Comparison of ENCODE assay signal across 8 cellular contexts in genomic region chr2:218387369-218388194, GRCh38. TPM values are rescaled to one million over a fixed set of nuclear protein-coding genes. Genes with fewer than 3 reads are reported as not detected.
A peak's percentile ranks its signal among the peaks of the same experiment; 100 is the strongest.
DNase-seq lines count a peak whose midpoint lies in the region; ATAC-seq and TF ChIP-seq lines count a peak whose summit lies in the region.

No MANE protein-coding gene starts in this region.

- H3K36me3 ChIP-seq in RWPE2 (ENCODE audit: low read depth): no peaks in the 10 kb centered on the region
- H3K36me3 ChIP-seq in esophagus squamous epithelium: no peaks in the 10 kb centered on the region

- peak; percentile 55 for ATAC-seq in activated CD8-positive, alpha-beta memory T cell treated with anti-CD3 and anti-CD28 coated beads, Interleukin-2, amount 10 ng/mL, durations not matched to agents 7 days and 5 days
- ATAC-seq in RWPE2 (ENCODE audit: low read depth) (peak; percentile 57), GM21529 (IDR thresholded peaks at IDR 0.05; ENCODE audit: unreplicated experiment) (no peak), HG02610 (IDR thresholded peaks at IDR 0.05; ENCODE audit: unreplicated experiment) (no peak), HG03565 (IDR thresholded peaks at IDR 0.05; ENCODE audit: unreplicated experiment) (no peak)
- peak; percentile 58 to 61 for ATAC-seq in natural killer cell treated with Interleukin-12 subunit alpha and Interleukin-12 subunit beta and Interleukin-15 and Interleukin-18, amount 100 ng/mL, for 72 hours

- CTCF ChIA-PET in activated CD8-positive, alpha-beta memory T cell treated with anti-CD3 and anti-CD28 coated beads, Interleukin-2, amount 10 ng/mL, durations not matched to agents 7 days and 5 days (lab: Charles Lee): interaction anchor here (1.4 kb wide), 1 partner anchor 9 kb away, joined by 4 read pairs; no protein-coding TSS in a partner anchor

- H3K4me1 ChIP-seq in RWPE2 (ENCODE audit: insufficient read depth, poor library complexity, severe bottlenecking) (peaks cover 14% of the 10 kb centered on the region), esophagus squamous epithelium (peaks cover 12 to 37% (median 21%) of the 10 kb centered on the region in 3 donors)

- no peak for DNase-seq in activated CD8-positive, alpha-beta memory T cell treated with anti-CD3 and anti-CD28 coated beads, Interleukin-2, amount 10 ng/mL, durations not matched to agents 7 days and 5 days
- no peak for DNase-seq in activated CD8-positive, alpha-beta memory T cell treated with anti-CD3 and anti-CD28 coated beads for 24 hours
- DNase-seq in RWPE2 (ENCODE audit: low spot score): no peak
- no peak for DNase-seq in esophagus squamous epithelium (lab: John Stamatoyannopoulos, UW)
- DNase-seq in natural killer cell treated with Interleukin-12 subunit alpha and Interleukin-12 subunit beta and Interleukin-15 and Interleukin-18, amount 100 ng/mL, for 72 hours (ENCODE audit: low spot score): no peak

- H3K27ac ChIP-seq in RWPE2 (ENCODE audit: poor library complexity, severe bottlenecking) (no peak overlapping the region), esophagus squamous epithelium (peak overlapping the region; percentile 4 to 51 (median 16))

- intact Hi-C loops in esophagus squamous epithelium (cut with DNase I): no loop called here

- H3K4me3 ChIP-seq in RWPE2 (ENCODE audit: severe bottlenecking) (no peak overlapping the region), esophagus squamous epithelium (peak overlapping the region; percentile 3 to 57 (median 36))

- TF ChIP-seq POLR2A in esophagus squamous epithelium (IDR thresholded peaks at IDR 0.05): no peak

- H3K27ac Mint-ChIP-seq in activated CD8-positive, alpha-beta memory T cell treated with anti-CD3 and anti-CD28 coated beads, Interleukin-2, amount 10 ng/mL, durations not matched to agents 7 days and 5 days: no peak overlapping the region
- no peak overlapping the region for H3K27ac Mint-ChIP-seq in natural killer cell treated with Interleukin-12 subunit alpha and Interleukin-12 subunit beta and Interleukin-15 and Interleukin-18, amount 100 ng/mL, for 72 hours

- H3K4me3 Mint-ChIP-seq in activated CD8-positive, alpha-beta memory T cell treated with anti-CD3 and anti-CD28 coated beads, Interleukin-2, amount 10 ng/mL, durations not matched to agents 7 days and 5 days: no peak overlapping the region
- H3K4me3 Mint-ChIP-seq in natural killer cell treated with Interleukin-12 subunit alpha and Interleukin-12 subunit beta and Interleukin-15 and Interleukin-18, amount 100 ng/mL, for 72 hours: no peak overlapping the region

- H3K9me3 Mint-ChIP-seq in activated CD8-positive, alpha-beta memory T cell treated with anti-CD3 and anti-CD28 coated beads, Interleukin-2, amount 10 ng/mL, durations not matched to agents 7 days and 5 days (ENCODE audit: low read depth): no peaks in the 10 kb centered on the region
- H3K9me3 Mint-ChIP-seq in natural killer cell treated with Interleukin-12 subunit alpha and Interleukin-12 subunit beta and Interleukin-15 and Interleukin-18, amount 100 ng/mL, for 72 hours: no peaks in the 10 kb centered on the region

- TF ChIP-seq CTCF in RWPE2 (IDR thresholded peaks at IDR 0.05; ENCODE audit: poor library complexity, severe bottlenecking) (no peak), esophagus squamous epithelium (IDR thresholded peaks at IDR 0.05) (no peak)

- no peaks in the 10 kb centered on the region for H3K9me3 ChIP-seq in RWPE2 (ENCODE audit: severe bottlenecking)
- H3K9me3 ChIP-seq in esophagus squamous epithelium: no peaks in the 10 kb centered on the region

- 15 to 17% methylated on average over 8 to 28 of the region's 38 CpGs for WGBS in esophagus squamous epithelium, 2 donors

- H3K36me3 Mint-ChIP-seq in activated CD8-positive, alpha-beta memory T cell treated with anti-CD3 and anti-CD28 coated beads, Interleukin-2, amount 10 ng/mL, durations not matched to agents 7 days and 5 days: no peaks in the 10 kb centered on the region
- H3K36me3 Mint-ChIP-seq in natural killer cell treated with Interleukin-12 subunit alpha and Interleukin-12 subunit beta and Interleukin-15 and Interleukin-18, amount 100 ng/mL, for 72 hours: no peaks in the 10 kb centered on the region

- no peaks in the 10 kb centered on the region for H3K27me3 ChIP-seq in RWPE2 (ENCODE audit: insufficient read depth, poor library complexity, severe bottlenecking)
- no peaks in the 10 kb centered on the region for H3K27me3 ChIP-seq in esophagus squamous epithelium

- no peaks in the 10 kb centered on the region for H3K4me1 Mint-ChIP-seq in activated CD8-positive, alpha-beta memory T cell treated with anti-CD3 and anti-CD28 coated beads, Interleukin-2, amount 10 ng/mL, durations not matched to agents 7 days and 5 days
- peaks cover 8 to 16% of the 10 kb centered on the region in 2 donors for H3K4me1 Mint-ChIP-seq in natural killer cell treated with Interleukin-12 subunit alpha and Interleukin-12 subunit beta and Interleukin-15 and Interleukin-18, amount 100 ng/mL, for 72 hours (ENCODE audit: low read depth in 2 of 2)

- peaks cover 9% of the 10 kb centered on the region for H3K27me3 Mint-ChIP-seq in activated CD8-positive, alpha-beta memory T cell treated with anti-CD3 and anti-CD28 coated beads, Interleukin-2, amount 10 ng/mL, durations not matched to agents 7 days and 5 days
- peaks cover 0 to 4% of the 10 kb centered on the region in 2 donors for H3K27me3 Mint-ChIP-seq in natural killer cell treated with Interleukin-12 subunit alpha and Interleukin-12 subunit beta and Interleukin-15 and Interleukin-18, amount 100 ng/mL, for 72 hours

RNA-seq across cellular contexts. Expression of gene SLC11A1, which starts 5.5 kb away (rescaled TPM):
- total RNA-seq in activated CD8-positive, alpha-beta memory T cell treated with anti-CD3 and anti-CD28 coated beads, Interleukin-2, amount 10 ng/mL, durations not matched to agents 7 days and 5 days: under 1 TPM; 0.18 to 0.35 TPM
- 10 to 100 TPM in 1 of 4 donors, 1 to 10 TPM in 3; 1.7 to 10.6 (median 8.7) TPM for total RNA-seq in esophagus squamous epithelium
- total RNA-seq in natural killer cell treated with Interleukin-12 subunit alpha and Interleukin-12 subunit beta and Interleukin-15 and Interleukin-18, amount 100 ng/mL, for 72 hours: under 1 TPM in 1 of 2 donors, not detected in 1; 0.11 TPM

RNA-seq across cellular contexts. Expression of gene CTDSP1, which starts 12.1 kb away (rescaled TPM):
- 100 to 1,000 TPM; 149 to 152 TPM for total RNA-seq in activated CD8-positive, alpha-beta memory T cell treated with anti-CD3 and anti-CD28 coated beads, Interleukin-2, amount 10 ng/mL, durations not matched to agents 7 days and 5 days
- total RNA-seq in esophagus squamous epithelium: 10 to 100 TPM; 47.3 to 87.4 (median 58.0) TPM
- 100 to 1,000 TPM in 1 of 2 donors, 10 to 100 TPM in 1; 92.5 to 106 TPM for total RNA-seq in natural killer cell treated with Interleukin-12 subunit alpha and Interleukin-12 subunit beta and Interleukin-15 and Interleukin-18, amount 100 ng/mL, for 72 hours

RNA-seq across cellular contexts. Expression of gene CATIP, which starts 30.9 kb away (rescaled TPM):
- not detected for total RNA-seq in activated CD8-positive, alpha-beta memory T cell treated with anti-CD3 and anti-CD28 coated beads, Interleukin-2, amount 10 ng/mL, durations not matched to agents 7 days and 5 days
- not detected for total RNA-seq in esophagus squamous epithelium
- total RNA-seq in natural killer cell treated with Interleukin-12 subunit alpha and Interleukin-12 subunit beta and Interleukin-15 and Interleukin-18, amount 100 ng/mL, for 72 hours: not detected

RNA-seq across cellular contexts. Expression of gene VIL1, which starts 31.3 kb away (rescaled TPM):
- under 1 TPM in 1 of 2 experiments, not detected in 1; 0.73 TPM for total RNA-seq in activated CD8-positive, alpha-beta memory T cell treated with anti-CD3 and anti-CD28 coated beads, Interleukin-2, amount 10 ng/mL, durations not matched to agents 7 days and 5 days
- not detected for total RNA-seq in esophagus squamous epithelium
- under 1 TPM in 1 of 2 donors, not detected in 1; 0.10 TPM for total RNA-seq in natural killer cell treated with Interleukin-12 subunit alpha and Interleukin-12 subunit beta and Interleukin-15 and Interleukin-18, amount 100 ng/mL, for 72 hours

Comparison
In these comparisons a context has a peak if more than half of its experiments do, and no peak if none do; other contexts are left out.
1. ATAC-seq: peak in activated CD8-positive, alpha-beta memory T cell treated with anti-CD3 and anti-CD28 coated beads, Interleukin-2, amount 10 ng/mL, durations not matched to agents 7 days and 5 days (single experiment), RWPE2 (single experiment) and natural killer cell treated with Interleukin-12 subunit alpha and Interleukin-12 subunit beta and Interleukin-15 and Interleukin-18, amount 100 ng/mL, for 72 hours (2 of 2); none in GM21529 (single experiment), HG02610 (single experiment) and HG03565 (single experiment).